Comparison of ENCODE assay signal across 13 cellular contexts in the genomic region with DNA sequence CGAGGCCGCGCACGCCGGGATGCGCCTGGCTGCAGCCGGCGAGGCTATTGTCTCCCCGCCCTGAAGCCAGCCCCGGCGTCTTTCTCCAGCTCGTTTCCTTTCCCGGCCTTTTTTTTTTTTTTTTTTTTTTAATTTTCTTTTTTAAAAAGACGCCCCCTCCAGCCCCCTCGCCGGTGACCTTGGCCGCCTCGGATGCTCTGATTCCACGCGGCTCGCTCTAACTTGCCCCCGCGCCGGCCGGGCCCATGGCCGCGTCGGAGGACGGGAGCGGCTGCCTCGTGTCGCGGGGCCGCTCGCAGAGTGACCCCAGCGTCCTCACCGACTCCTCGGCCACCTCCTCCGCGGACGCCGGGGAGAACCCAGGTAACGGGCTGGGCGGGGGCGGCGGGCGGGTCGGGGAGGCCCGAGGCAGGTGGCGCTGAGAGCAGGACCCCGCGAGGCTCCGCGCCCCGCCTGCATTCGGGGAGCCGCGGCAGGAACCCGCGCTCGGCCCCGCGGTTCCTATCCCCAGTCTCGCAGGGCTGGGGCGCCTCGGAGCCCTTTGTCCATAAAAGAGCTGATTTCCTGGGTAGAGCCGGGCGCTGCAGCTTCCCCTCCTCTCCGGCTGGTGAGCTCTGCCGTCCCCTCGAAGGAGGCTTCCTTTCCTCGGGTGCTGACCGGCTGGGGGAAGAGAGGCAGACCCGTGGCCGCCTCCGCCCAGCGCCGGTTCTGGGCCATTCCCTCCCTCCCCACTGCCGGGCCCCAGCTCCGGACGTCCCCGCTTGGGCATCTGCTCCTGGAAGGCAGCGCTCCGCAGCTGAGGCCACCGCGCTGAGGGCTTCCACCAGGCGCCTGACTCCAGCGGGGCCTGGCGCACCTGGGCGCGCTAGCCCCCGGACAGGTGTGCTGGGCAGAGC. TPM values are rescaled to one million over a fixed set of nuclear protein-coding genes. Genes with fewer than 3 reads are reported as not detected.
A peak's percentile ranks its signal among the peaks of the same experiment; 100 is the strongest.
DNase-seq lines count a peak whose midpoint lies in the region; ATAC-seq and TF ChIP-seq lines count a peak whose summit lies in the region.
"Had no signal": no experiment of that assay in that cellular context is flagged by ENCODE, and none has a peak within 500 bp of the region (broad histone marks: within the 10 kb centered on the region; RNA-seq: fewer than 3 reads in every experiment).

No MANE protein-coding gene starts in this region.

- no peak overlapping the region for H3K9ac ChIP-seq in endodermal cell (ENCODE audit: extremely low read depth, low read length, poor library complexity, severe bottlenecking)

- WGBS in endodermal cell (ENCODE audit: insufficient coverage in 1 of 2, insufficient read length in 1 of 2), 2 experiments, result 28 to 36% methylated on average over 17 to 92 of the region's 92 CpGs
- under 1% methylated on average over 92 of the region's 92 CpGs for WGBS in urinary bladder

- H3K27ac Mint-ChIP-seq in endodermal cell, result no peak overlapping the region
- H3K27ac Mint-ChIP-seq in activated CD8-positive, alpha-beta memory T cell treated with anti-CD3 and anti-CD28 coated beads, Interleukin-2, amount 10 ng/mL, durations not matched to agents 7 days and 5 days, result no peak overlapping the region

- ATAC-seq in activated CD8-positive, alpha-beta memory T cell treated with anti-CD3 and anti-CD28 coated beads, Interleukin-2, amount 10 ng/mL, durations not matched to agents 7 days and 5 days, result no peak

- H3K27me3 Mint-ChIP-seq in endodermal cell (ENCODE audit: insufficient read depth), result peaks cover 96% of the 10 kb centered on the region
- H3K27me3 Mint-ChIP-seq in activated CD8-positive, alpha-beta memory T cell treated with anti-CD3 and anti-CD28 coated beads, Interleukin-2, amount 10 ng/mL, durations not matched to agents 7 days and 5 days, result peaks cover 55% of the 10 kb centered on the region

- H4K20me1 ChIP-seq in osteoblast (ENCODE audit: insufficient read depth, low read length), result no peaks in the 10 kb centered on the region

- no peak overlapping the region for H3K4me2 ChIP-seq in osteoblast (ENCODE audit: insufficient read depth, low read length)

- no peaks in the 10 kb centered on the region for H3K36me3 Mint-ChIP-seq in endodermal cell (ENCODE audit: low read depth)
- H3K36me3 Mint-ChIP-seq in activated CD8-positive, alpha-beta memory T cell treated with anti-CD3 and anti-CD28 coated beads, Interleukin-2, amount 10 ng/mL, durations not matched to agents 7 days and 5 days, result no peaks in the 10 kb centered on the region

- H3K79me2 ChIP-seq in osteoblast (ENCODE audit: insufficient read depth, low read length), result no peaks in the 10 kb centered on the region

- no peak overlapping the region for H2AFZ ChIP-seq in osteoblast (ENCODE audit: low read length)

- H3K27me3 ChIP-seq in endodermal cell (ENCODE audit: control insufficient read depth, insufficient read depth, low read length, poor library complexity, severe bottlenecking) (peaks cover 86% of the 10 kb centered on the region), layer of hippocampus (ENCODE audit: control insufficient read depth, insufficient read depth, low read length) (peaks cover 2% of the 10 kb centered on the region), osteoblast (ENCODE audit: insufficient read depth, low read length) (peaks cover 9% of the 10 kb centered on the region)
- H3K27me3 ChIP-seq: right lobe of liver had no signal

- no peaks in the 10 kb centered on the region for H3K9me3 Mint-ChIP-seq in endodermal cell
- H3K9me3 Mint-ChIP-seq in activated CD8-positive, alpha-beta memory T cell treated with anti-CD3 and anti-CD28 coated beads, Interleukin-2, amount 10 ng/mL, durations not matched to agents 7 days and 5 days (ENCODE audit: low read depth), result no peaks in the 10 kb centered on the region

- H3K27ac ChIP-seq in endodermal cell (ENCODE audit: low read depth, low read length) (peak overlapping the region; percentile 88), layer of hippocampus (ENCODE audit: low read depth, low read length) (peak overlapping the region; percentile 84), urinary bladder (ENCODE audit: low read depth) (no peak overlapping the region), osteoblast (ENCODE audit: low read depth, low read length) (no peak overlapping the region)
- H3K27ac ChIP-seq: HL-60, right lobe of liver had no signal

- no peaks in the 10 kb centered on the region for H3K4me1 Mint-ChIP-seq in endodermal cell
- H3K4me1 Mint-ChIP-seq in activated CD8-positive, alpha-beta memory T cell treated with anti-CD3 and anti-CD28 coated beads, Interleukin-2, amount 10 ng/mL, durations not matched to agents 7 days and 5 days, result peaks cover 3% of the 10 kb centered on the region

- no peaks in the 10 kb centered on the region for H3K9me3 ChIP-seq in endodermal cell (ENCODE audit: control insufficient read depth, low read length)
- no peaks in the 10 kb centered on the region for H3K9me3 ChIP-seq in osteoblast (ENCODE audit: low read depth, low read length)
- H3K9me3 ChIP-seq: right lobe of liver had no signal

- H3K4me1 ChIP-seq in endodermal cell (ENCODE audit: control insufficient read depth, insufficient read depth, low read length) (no peaks in the 10 kb centered on the region), urinary bladder (ENCODE audit: insufficient read depth) (no peaks in the 10 kb centered on the region), osteoblast (ENCODE audit: insufficient read depth, low read length) (no peaks in the 10 kb centered on the region)
- H3K4me1 ChIP-seq: right lobe of liver had no signal

- peak; percentile 65 for DNase-seq in NCI-H2227 (lab: John Stamatoyannopoulos, UW; ENCODE audit: unreplicated experiment)
- no peak for DNase-seq in NCI-H2227 treated with DMSO at 0.1 percent for 48 hours (lab: John Stamatoyannopoulos, UW)
- peak; percentile 77 for DNase-seq in endodermal cell
- DNase-seq in activated CD8-positive, alpha-beta memory T cell treated with anti-CD3 and anti-CD28 coated beads, Interleukin-2, amount 10 ng/mL, durations not matched to agents 7 days and 5 days, result no peak
- no peak for DNase-seq in osteoblast (ENCODE audit: insufficient read length, low spot score, missing footprints)
- no peak for DNase-seq in NCI-H2029 (lab: John Stamatoyannopoulos, UW)
- DNase-seq: erythroblast, right lobe of liver, T-helper 9 cell had no signal

- TF ChIP-seq CTCF in endodermal cell (conservative IDR thresholded peaks at IDR 0.05) (peak; percentile 14), osteoblast (IDR thresholded peaks at IDR 0.05; ENCODE audit: extremely low read depth, low read depth, low read length) (no peak)

- CTCF ChIA-PET in activated CD8-positive, alpha-beta memory T cell treated with anti-CD3 and anti-CD28 coated beads, Interleukin-2, amount 10 ng/mL, durations not matched to agents 7 days and 5 days (lab: Charles Lee), result no interaction called here

- H3K4me3 ChIP-seq in endodermal cell (ENCODE audit: low read length) (no peak overlapping the region), urinary bladder (ENCODE audit: low read depth, low read length) (peak overlapping the region; percentile 10), osteoblast (ENCODE audit: insufficient read depth, low read length) (no peak overlapping the region)
- H3K4me3 ChIP-seq: lung, right lobe of liver had no signal

- H3K4me3 Mint-ChIP-seq in endodermal cell, result peak overlapping the region; percentile 23
- no peak overlapping the region for H3K4me3 Mint-ChIP-seq in activated CD8-positive, alpha-beta memory T cell treated with anti-CD3 and anti-CD28 coated beads, Interleukin-2, amount 10 ng/mL, durations not matched to agents 7 days and 5 days

- H3K36me3 ChIP-seq in endodermal cell (ENCODE audit: control insufficient read depth, insufficient read depth, low read length) (no peaks in the 10 kb centered on the region), urinary bladder (ENCODE audit: insufficient read depth) (no peaks in the 10 kb centered on the region), osteoblast (ENCODE audit: insufficient read depth, low read length) (no peaks in the 10 kb centered on the region)
- H3K36me3 ChIP-seq: right lobe of liver had no signal

RNA-seq across cellular contexts. Expression of a gene that starts 0.7 kb away (rescaled TPM):
- total RNA-seq in endodermal cell (under 1 TPM in 1 of 2 donors, not detected in 1; 0.13 TPM), urinary bladder (2.7 TPM), osteoblast (not detected in 2 replicates)
- 6.1 TPM for polyA plus RNA-seq in endodermal cell (2013, experiment 1 of 2)
- polyA plus RNA-seq in endodermal cell (2013, experiment 2 of 2), result 7.1 TPM
- polyA plus RNA-seq in urinary bladder, result 0.62 TPM
- not detected for total RNA-seq in activated CD8-positive, alpha-beta memory T cell treated with anti-CD3 and anti-CD28 coated beads, Interleukin-2, amount 10 ng/mL, durations not matched to agents 7 days and 5 days

Comparison
In these comparisons a context has a peak if more than half of its experiments do, and no peak if none do; other contexts are left out.
1. DNase-seq: peak in NCI-H2227 (single experiment) and endodermal cell (single experiment); none in NCI-H2227 treated with DMSO at 0.1 percent for 48 hours (single experiment), activated CD8-positive, alpha-beta memory T cell treated with anti-CD3 and anti-CD28 coated beads, Interleukin-2, amount 10 ng/mL, durations not matched to agents 7 days and 5 days (single experiment), osteoblast (single experiment) and NCI-H2029 (single experiment).
2. H3K27ac ChIP-seq: peak in endodermal cell (single experiment) and layer of hippocampus (single experiment); none in urinary bladder (single experiment) and osteoblast (single experiment).